In the genomic region with DNA sequence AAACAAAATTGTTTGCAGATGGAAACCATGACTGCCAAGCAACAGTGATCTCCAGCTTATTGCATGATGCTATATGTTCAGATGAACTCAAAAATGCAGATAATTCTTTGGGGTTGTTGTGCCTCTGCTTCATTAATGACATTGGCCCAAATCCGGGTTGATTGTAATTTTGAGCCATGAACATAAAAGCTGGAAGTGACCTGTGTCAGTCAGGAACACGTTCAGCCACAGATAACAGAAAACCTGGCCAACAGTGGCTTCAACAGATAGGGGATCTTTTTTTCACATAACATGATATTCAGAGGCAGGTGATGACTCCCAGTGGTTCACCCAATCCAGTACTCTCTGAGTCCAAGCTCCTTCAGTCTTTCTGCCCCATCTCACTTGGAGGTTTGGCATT, we compare ENCODE assay signal across 8 cellular contexts.
"Had no signal": no experiment of that assay in that cellular context is flagged by ENCODE, and none has a peak within 500 bp of the region (broad histone marks: within the 10 kb centered on the region; RNA-seq: fewer than 3 reads in every experiment).

No MANE protein-coding gene starts in this region.

- DNase-seq: H9, HCEC 1CT, IMR-90, KBM-7 had no signal

- H3K4me2 ChIP-seq: GM23338 had no signal

- FAIRE-seq: H1, H54, HTR-8/SVneo had no signal

- H2AFZ ChIP-seq: GM23338 had no signal

- H3K4me3 ChIP-seq: GM23338 had no signal
